29 cellular contexts compared by ENCODE assay signal in genomic region chr6:151263035-151263434, GRCh38.
"Had no signal": no experiment of that assay in that cellular context is flagged by ENCODE, and none has a peak within 500 bp of the region (broad histone marks: within the 10 kb centered on the region; RNA-seq: fewer than 3 reads in every experiment).

No MANE protein-coding gene starts in this region.

- DNase-seq: activated CD4-positive, alpha-beta memory T cell treated with anti-CD3 and anti-CD28 coated beads, Interleukin-2, amount 10 ng/mL, durations not matched to agents 7 days and 5 days; activated CD4-positive, alpha-beta T cell treated with anti-CD3 and anti-CD28 coated beads for 1 hour; activated CD4-positive, alpha-beta T cell treated with anti-CD3 and anti-CD28 coated beads for 4 hours; activated CD4-positive, alpha-beta T cell treated with anti-CD3 and anti-CD28 coated beads, Interleukin-2, amount 10 ng/mL, durations not matched to agents 7 days and 5 days; activated CD4-positive, alpha-beta T cell treated with anti-CD3 and anti-CD28 coated beads, Interleukin-2, amount 50 U/mL, for 4 hours; activated CD8-positive, alpha-beta memory T cell treated with anti-CD3 and anti-CD28 coated beads, Interleukin-2, amount 50 U/mL, for 48 hours; activated gamma-delta T cell; activated naive CD4-positive, alpha-beta T cell; activated naive CD4-positive, alpha-beta T cell treated with anti-CD3 and anti-CD28 coated beads, Interleukin-2, amount 10 ng/mL, durations not matched to agents 7 days and 5 days; activated naive CD8-positive, alpha-beta T cell treated with anti-CD3 and anti-CD28 coated beads, Interleukin-2, amount 10 ng/mL, durations not matched to agents 7 days and 5 days; activated T-cell treated with anti-CD3 and anti-CD28 coated beads for 4 hours; activated T-cell treated with anti-CD3 and anti-CD28 coated beads, Interleukin-2, amount 50 U/mL, for 24 hours; activated T-cell treated with anti-CD3 and anti-CD28 coated beads, Interleukin-2, amount 50 U/mL, for 72 hours; anterior cingulate cortex; brain microvascular endothelial cell; cortex of kidney; dermis blood vessel endothelial cell; effector CD4-positive, alpha-beta T cell; effector memory CD8-positive, alpha-beta T cell; foreskin fibroblast; head of caudate nucleus; T-helper 2 cell had no signal

- ATAC-seq: activated naive CD4-positive, alpha-beta T cell treated with anti-CD3 and anti-CD28 coated beads, Interleukin-2, amount 50 U/mL, for 72 hours; activated T-cell treated with anti-CD3 and anti-CD28 coated beads, Interleukin-2, amount 50 U/mL, for 72 hours; effector memory CD8-positive, alpha-beta T cell; esophagus mucosa had no signal

- H3K9me3 Mint-ChIP-seq: activated CD4-positive, alpha-beta memory T cell treated with anti-CD3 and anti-CD28 coated beads, Interleukin-2, amount 10 ng/mL, durations not matched to agents 7 days and 5 days; activated CD4-positive, alpha-beta T cell treated with anti-CD3 and anti-CD28 coated beads, Interleukin-2, amount 10 ng/mL, durations not matched to agents 7 days and 5 days; activated naive CD4-positive, alpha-beta T cell treated with anti-CD3 and anti-CD28 coated beads, Interleukin-2, amount 10 ng/mL, durations not matched to agents 7 days and 5 days; activated naive CD4-positive, alpha-beta T cell treated with anti-CD3 and anti-CD28 coated beads, Interleukin-2, amount 50 U/mL, for 72 hours; activated naive CD8-positive, alpha-beta T cell treated with anti-CD3 and anti-CD28 coated beads, Interleukin-2, amount 10 ng/mL, durations not matched to agents 7 days and 5 days; activated T-cell treated with anti-CD3 and anti-CD28 coated beads, Interleukin-2, amount 50 U/mL, for 24 hours; activated T-cell treated with anti-CD3 and anti-CD28 coated beads, Interleukin-2, amount 50 U/mL, for 72 hours; central memory CD8-positive, alpha-beta T cell; effector memory CD8-positive, alpha-beta T cell had no signal

- H3K4me3 Mint-ChIP-seq: activated CD4-positive, alpha-beta memory T cell treated with anti-CD3 and anti-CD28 coated beads, Interleukin-2, amount 10 ng/mL, durations not matched to agents 7 days and 5 days; activated CD4-positive, alpha-beta T cell treated with anti-CD3 and anti-CD28 coated beads, Interleukin-2, amount 10 ng/mL, durations not matched to agents 7 days and 5 days; activated naive CD4-positive, alpha-beta T cell treated with anti-CD3 and anti-CD28 coated beads, Interleukin-2, amount 10 ng/mL, durations not matched to agents 7 days and 5 days; activated naive CD8-positive, alpha-beta T cell treated with anti-CD3 and anti-CD28 coated beads, Interleukin-2, amount 10 ng/mL, durations not matched to agents 7 days and 5 days; activated T-cell treated with anti-CD3 and anti-CD28 coated beads, Interleukin-2, amount 50 U/mL, for 24 hours; activated T-cell treated with anti-CD3 and anti-CD28 coated beads, Interleukin-2, amount 50 U/mL, for 72 hours; central memory CD8-positive, alpha-beta T cell; effector memory CD8-positive, alpha-beta T cell had no signal

- H3K27me3 ChIP-seq: brain microvascular endothelial cell had no signal

- H3K27ac Mint-ChIP-seq: activated CD4-positive, alpha-beta memory T cell treated with anti-CD3 and anti-CD28 coated beads, Interleukin-2, amount 10 ng/mL, durations not matched to agents 7 days and 5 days; activated CD4-positive, alpha-beta T cell treated with anti-CD3 and anti-CD28 coated beads, Interleukin-2, amount 10 ng/mL, durations not matched to agents 7 days and 5 days; activated naive CD4-positive, alpha-beta T cell treated with anti-CD3 and anti-CD28 coated beads, Interleukin-2, amount 10 ng/mL, durations not matched to agents 7 days and 5 days; activated naive CD4-positive, alpha-beta T cell treated with anti-CD3 and anti-CD28 coated beads, Interleukin-2, amount 50 U/mL, for 72 hours; activated naive CD8-positive, alpha-beta T cell treated with anti-CD3 and anti-CD28 coated beads, Interleukin-2, amount 10 ng/mL, durations not matched to agents 7 days and 5 days; activated T-cell treated with anti-CD3 and anti-CD28 coated beads, Interleukin-2, amount 50 U/mL, for 24 hours; activated T-cell treated with anti-CD3 and anti-CD28 coated beads, Interleukin-2, amount 50 U/mL, for 72 hours; effector memory CD8-positive, alpha-beta T cell had no signal

- H3K36me3 Mint-ChIP-seq: activated naive CD4-positive, alpha-beta T cell treated with anti-CD3 and anti-CD28 coated beads, Interleukin-2, amount 10 ng/mL, durations not matched to agents 7 days and 5 days; activated naive CD4-positive, alpha-beta T cell treated with anti-CD3 and anti-CD28 coated beads, Interleukin-2, amount 50 U/mL, for 72 hours; activated naive CD8-positive, alpha-beta T cell treated with anti-CD3 and anti-CD28 coated beads, Interleukin-2, amount 10 ng/mL, durations not matched to agents 7 days and 5 days had no signal

- H3K4me1 Mint-ChIP-seq: activated CD4-positive, alpha-beta memory T cell treated with anti-CD3 and anti-CD28 coated beads, Interleukin-2, amount 10 ng/mL, durations not matched to agents 7 days and 5 days; activated CD4-positive, alpha-beta T cell treated with anti-CD3 and anti-CD28 coated beads, Interleukin-2, amount 10 ng/mL, durations not matched to agents 7 days and 5 days; activated naive CD4-positive, alpha-beta T cell treated with anti-CD3 and anti-CD28 coated beads, Interleukin-2, amount 10 ng/mL, durations not matched to agents 7 days and 5 days; activated naive CD8-positive, alpha-beta T cell treated with anti-CD3 and anti-CD28 coated beads, Interleukin-2, amount 10 ng/mL, durations not matched to agents 7 days and 5 days; central memory CD8-positive, alpha-beta T cell had no signal

- FAIRE-seq: astrocyte, bronchial epithelial cell, colon, frontal cortex had no signal

- H3K27ac ChIP-seq: brain microvascular endothelial cell had no signal
